8 cellular contexts compared by ENCODE assay signal in genomic region chr14:99602788-99603415, GRCh38. TPM values are rescaled to one million over a fixed set of nuclear protein-coding genes. Genes with fewer than 3 reads are reported as not detected.
DNase-seq lines count a peak whose midpoint lies in the region; ATAC-seq and TF ChIP-seq lines count a peak whose summit lies in the region.

No MANE protein-coding gene starts in this region.

- peaks cover 67% of the 10 kb centered on the region for H3K4me1 Mint-ChIP-seq in nephron progenitor cell

- H3K4me3 ChIP-seq in BJ (ENCODE audit: low read depth, low read length), result peak overlapping the region; percentile 39
- H3K4me3 ChIP-seq in ectodermal cell (ENCODE audit: insufficient read depth, low read depth, low read length), result peak overlapping the region; percentile 55

- H3K9me3 Mint-ChIP-seq in nephron progenitor cell, result no peaks in the 10 kb centered on the region

- ATAC-seq in foreskin keratinocyte, result no peak

- TF ChIP-seq CTCF in BJ (IDR thresholded peaks at IDR 0.05; ENCODE audit: insufficient read depth, low read depth, low read length) (no peak), nephron progenitor cell (IDR thresholded peaks at IDR 0.05) (no peak), foreskin keratinocyte (conservative IDR thresholded peaks at IDR 0.05) (no peak)

- no peak for DNase-seq in BJ (ENCODE audit: low read depth)
- peak; percentile 37 for DNase-seq in nephron progenitor cell
- DNase-seq in foreskin keratinocyte, result no peak
- DNase-seq in hypothalamus (lab: John Stamatoyannopoulos, UW), result no peak
- no peak for DNase-seq in stimulated activated naive CD4-positive, alpha-beta T cell treated with Interleukin-2 at 50 U/mL for 16 hours (lab: John Stamatoyannopoulos, UW)
- DNase-seq in NCI-H1048 (lab: John Stamatoyannopoulos, UW), result no peak

- H3K27me3 ChIP-seq in BJ (ENCODE audit: control insufficient read depth, insufficient read depth, low read length) (no peaks in the 10 kb centered on the region), ectodermal cell (ENCODE audit: control insufficient read depth, insufficient read depth, low read length, poor library complexity, severe bottlenecking) (peaks cover 12% of the 10 kb centered on the region), foreskin keratinocyte (no peaks in the 10 kb centered on the region)

- H3K36me3 Mint-ChIP-seq in nephron progenitor cell (ENCODE audit: low read depth), result no peaks in the 10 kb centered on the region

- CTCF ChIA-PET in BJ (lab: Yijun Ruan, JAX), result interaction anchor here (1.0 to 4.2 kb wide), 2 partner anchors 14 to 21 kb away, joined by 5 to 13 read pairs; no protein-coding TSS in a partner anchor

- peak overlapping the region; percentile 85 for H3K4me3 Mint-ChIP-seq in nephron progenitor cell

- no peaks in the 10 kb centered on the region for H3K36me3 ChIP-seq in BJ (ENCODE audit: control insufficient read depth, insufficient read depth, low read length)
- no peaks in the 10 kb centered on the region; the same call in 1 of the 2 replicates for H3K36me3 ChIP-seq in KOPT-K1 (ENCODE audit: insufficient read depth, low read length)
- H3K36me3 ChIP-seq in ectodermal cell (ENCODE audit: control insufficient read depth, insufficient read depth, low read length), result no peaks in the 10 kb centered on the region

- H3K4me1 ChIP-seq in ectodermal cell (ENCODE audit: control insufficient read depth, insufficient read depth, low read length) (peaks cover 44% of the 10 kb centered on the region), foreskin keratinocyte (peaks cover 15% of the 10 kb centered on the region)

- POLR2A ChIA-PET in BJ (lab: Charles Lee), result no interaction called here

- WGBS in ectodermal cell, 2 experiments, result 2 to 3% methylated on average over 53 of the region's 53 CpGs

- H3K9me3 ChIP-seq in KOPT-K1 (ENCODE audit: insufficient read depth, low read length, poor library complexity, severe bottlenecking) (no peaks in the 10 kb centered on the region), ectodermal cell (ENCODE audit: control insufficient read depth, low read length) (no peaks in the 10 kb centered on the region)

- H3K27me3 Mint-ChIP-seq in nephron progenitor cell (ENCODE audit: low read depth, poor library complexity), result peaks cover 16% of the 10 kb centered on the region

- peak overlapping the region; percentile 29 for H3K27ac Mint-ChIP-seq in nephron progenitor cell

- H3K27ac ChIP-seq in KOPT-K1 (ENCODE audit: low read depth, low read length, poor library complexity, severe bottlenecking), result peak overlapping the region; percentile 31
- no peak overlapping the region for H3K27ac ChIP-seq in ectodermal cell (ENCODE audit: insufficient read depth, low read depth, low read length, poor library complexity, severe bottlenecking)
- H3K27ac ChIP-seq in foreskin keratinocyte, result no peak overlapping the region

RNA-seq across cellular contexts. Expression of gene CCDC85C, which starts 1.1 kb away (rescaled TPM):
- polyA plus RNA-seq in BJ (2011; rRNA removed), result 8.6 and 11.8 TPM in 2 replicates
- 10.8 and 13.2 TPM in 2 replicates for polyA minus RNA-seq in BJ (2011; rRNA and poly(A)+ RNA removed)
- polyA plus RNA-seq in ectodermal cell (2013, experiment 1 of 4), result 67.5 TPM
- polyA plus RNA-seq in ectodermal cell (2013, experiment 2 of 4), result 71.2 TPM
- polyA plus RNA-seq in ectodermal cell (2013, experiment 3 of 4), result 48.8 TPM
- polyA plus RNA-seq in ectodermal cell (2013, experiment 4 of 4), result 50.3 TPM
- 51.9 and 65.2 TPM in 2 replicates for total RNA-seq in foreskin keratinocyte
- polyA plus RNA-seq in foreskin keratinocyte, result 26.0 and 35.4 TPM in 2 replicates

RNA-seq across cellular contexts. Expression of gene HHIPL1, which starts 42.0 kb away (rescaled TPM):
- polyA plus RNA-seq in BJ (2011; rRNA removed), result 1.7 and 2.5 TPM in 2 replicates
- polyA minus RNA-seq in BJ (2011; rRNA and poly(A)+ RNA removed), result 1.7 TPM in 2 replicates
- polyA plus RNA-seq in ectodermal cell (2013, experiment 1 of 4), result 2.7 TPM
- 2.8 TPM for polyA plus RNA-seq in ectodermal cell (2013, experiment 2 of 4)
- polyA plus RNA-seq in ectodermal cell (2013, experiment 3 of 4), result 2.3 TPM
- 2.3 TPM for polyA plus RNA-seq in ectodermal cell (2013, experiment 4 of 4)
- total RNA-seq in foreskin keratinocyte, result 0.46 and 0.71 TPM in 2 replicates
- polyA plus RNA-seq in foreskin keratinocyte, result 0.45 and 0.58 TPM in 2 replicates
